Comparison of ENCODE assay signal across 8 cellular contexts in genomic region chr20:3470627-3471396, GRCh38. TPM values are rescaled to one million over a fixed set of nuclear protein-coding genes. Genes with fewer than 3 reads are reported as not detected.
DNase-seq lines count a peak whose midpoint lies in the region; ATAC-seq and TF ChIP-seq lines count a peak whose summit lies in the region.

Gene ATRN (plus strand): TSS chr20:3471018. CDS start chr20:3471108, 90 bp downstream.

- peak; percentile 52 for DNase-seq in DMS 273 treated with DMSO at 0.1 percent for 48 hours (lab: John Stamatoyannopoulos, UW)
- DNase-seq in HuH-7 (ENCODE audit: low spot score), result peak; percentile 92
- DNase-seq in PC-3, result peak; percentile 91
- DNase-seq in activated T-cell treated with anti-CD3 and anti-CD28 coated beads, Interleukin-2, amount 50 U/mL, for 4 hours, result peak; percentile 85
- peak; percentile 97 for DNase-seq in stimulated activated CD8-positive, alpha-beta memory T cell treated with anti-CD3 and anti-CD28 coated beads, Interleukin-4, amount 100 ng/mL, for 48 hours

- POLR2A ChIA-PET in PC-3 (lab: Charles Lee; ENCODE audit: unreplicated experiment), result interaction anchor here (0.6 kb wide), 1 partner anchor 417 kb away, joined by 8 read pairs; no protein-coding TSS in a partner anchor

- no peak for TF ChIP-seq CTCF in PC-3 (conservative IDR thresholded peaks at IDR 0.05; ENCODE audit: low read depth, low read length)

- H3K27me3 ChIP-seq in PC-3 (ENCODE audit: low read length) (peaks cover 10% of the 10 kb centered on the region; the same call in 1 of the 2 replicates), esophagus (ENCODE audit: control insufficient read depth in 1 of 2, insufficient read depth in 2 of 2, low read length in 2 of 2) (no peaks in the 10 kb centered on the region), muscle layer of colon (ENCODE audit: control insufficient read depth in 1 of 2, insufficient read depth in 2 of 2, low read length in 2 of 2) (no peaks in the 10 kb centered on the region)

- H3K4me3 ChIP-seq in PC-3 (ENCODE audit: low read length) (peak within 1 kb of the TSS; percentile 87), esophagus (ENCODE audit: low read depth in 1 of 2, low read length in 2 of 2) (peak within 1 kb of the TSS; percentile 78 to 99), muscle layer of colon (ENCODE audit: low read depth in 1 of 2, low read length in 2 of 2) (peak within 1 kb of the TSS; percentile 74 to 94)

- no peaks in the 10 kb centered on the region for H3F3A ChIP-seq in PC-3 (ENCODE audit: low read length, unreplicated experiment)

- H3K9me3 Mint-ChIP-seq in activated T-cell treated with anti-CD3 and anti-CD28 coated beads, Interleukin-2, amount 50 U/mL, for 4 hours, result no peaks in the 10 kb centered on the region

- no TSS peak for BruUV-seq in PC-3 (replicated peaks; lab: Mats Ljungman, UMichigan)

- CTCF ChIA-PET in PC-3 (lab: Charles Lee), result no interaction called here

- H3K4me1 ChIP-seq in PC-3 (ENCODE audit: insufficient read depth, low read length) (peaks cover 12% of the 10 kb centered on the region), esophagus (ENCODE audit: control insufficient read depth in 2 of 2, insufficient read depth in 2 of 2, low read length in 1 of 2) (peaks cover 2 to 4% of the 10 kb centered on the region in 2 donors), muscle layer of colon (ENCODE audit: insufficient read depth, low read length) (peaks cover 28% of the 10 kb centered on the region)

- H3K4me2 ChIP-seq in PC-3 (ENCODE audit: low read length), result peak within 1 kb of the TSS; percentile 96

- H3K27ac ChIP-seq in PC-3 (ENCODE audit: low read length), result no peak within 1 kb of the TSS; the same call in 1 of the 2 replicates
- peak within 1 kb of the TSS; percentile 79 to 81 for H3K27ac ChIP-seq in esophagus (ENCODE audit: low read depth in 2 of 2, low read length in 1 of 2)
- H3K27ac ChIP-seq in muscle layer of colon (ENCODE audit: low read depth, low read length), result peak within 1 kb of the TSS; percentile 82

- intact Hi-C loops in PC-3 (cut with micrococcal nuclease), result loop anchor here (5.0 kb wide), 1 partner anchor 64 kb away; the partner anchor contains the start of gene DNAAF9

- H4K20me1 ChIP-seq in PC-3 (ENCODE audit: low read length), result peaks cover 11% of the 10 kb centered on the region; the same call in 1 of the 2 replicates

- peaks cover 48% of the 10 kb centered on the region for H3K79me2 ChIP-seq in PC-3 (ENCODE audit: low read length)

- H3K9ac ChIP-seq in PC-3 (ENCODE audit: low read length) (peak within 1 kb of the TSS; percentile 82), muscle layer of colon (ENCODE audit: low read length) (peak within 1 kb of the TSS; percentile 67)

- H3K9me2 ChIP-seq in PC-3 (replicated peaks; ENCODE audit: low read length), result no peaks in the 10 kb centered on the region

- H3K36me3 ChIP-seq in PC-3 (ENCODE audit: low read depth, low read length) (no peaks in the 10 kb centered on the region), esophagus (ENCODE audit: control insufficient read depth in 2 of 2, insufficient read depth in 2 of 2, low read length in 1 of 2) (no peaks in the 10 kb centered on the region), muscle layer of colon (ENCODE audit: insufficient read depth, low read length) (no peaks in the 10 kb centered on the region)

- 0% methylated on average over 57 to 95 of the region's 95 CpGs for WGBS in esophagus, 2 donors

- ATAC-seq in GM21447 (IDR thresholded peaks at IDR 0.05; ENCODE audit: unreplicated experiment), result peak; percentile 70
- ATAC-seq in PC-3, result peak; percentile 85
- peak; percentile 91 to 93 for ATAC-seq in activated T-cell treated with anti-CD3 and anti-CD28 coated beads, Interleukin-2, amount 50 U/mL, for 4 hours

- peaks cover 33% of the 10 kb centered on the region for H3K4me1 Mint-ChIP-seq in activated T-cell treated with anti-CD3 and anti-CD28 coated beads, Interleukin-2, amount 50 U/mL, for 4 hours (ENCODE audit: low read depth)

- no peaks in the 10 kb centered on the region for H3K9me3 ChIP-seq in PC-3 (ENCODE audit: low read length)
- no peaks in the 10 kb centered on the region for H3K9me3 ChIP-seq in esophagus (ENCODE audit: control insufficient read depth in 2 of 2, insufficient read depth in 1 of 2, low read depth in 1 of 2, low read length in 1 of 2)
- no peaks in the 10 kb centered on the region for H3K9me3 ChIP-seq in muscle layer of colon (ENCODE audit: low read length)

- H2AFZ ChIP-seq in PC-3 (ENCODE audit: low read length), result peak within 1 kb of the TSS; percentile 91

- H3K4me3 Mint-ChIP-seq in activated T-cell treated with anti-CD3 and anti-CD28 coated beads, Interleukin-2, amount 50 U/mL, for 4 hours, result peak within 1 kb of the TSS; percentile 95

- H3K27me3 Mint-ChIP-seq in activated T-cell treated with anti-CD3 and anti-CD28 coated beads, Interleukin-2, amount 50 U/mL, for 4 hours (ENCODE audit: low read depth), result peaks cover 3% of the 10 kb centered on the region

- no peaks in the 10 kb centered on the region for H3K36me3 Mint-ChIP-seq in activated T-cell treated with anti-CD3 and anti-CD28 coated beads, Interleukin-2, amount 50 U/mL, for 4 hours (ENCODE audit: insufficient read depth)

RNA-seq across cellular contexts. Expression of gene ATRN, which starts in this region (rescaled TPM):
- 26.1 and 29.6 TPM in 2 replicates for total RNA-seq in PC-3 (2014; rRNA removed)
- 10 to 100 TPM; 12.3 to 12.5 (median 12.3) TPM for total RNA-seq in activated T-cell treated with anti-CD3 and anti-CD28 coated beads, Interleukin-2, amount 50 U/mL, for 4 hours
- polyA plus RNA-seq in esophagus, result 1 to 10 TPM; 2.4 to 5.1 TPM
